ENCODE assay signal across 14 cellular contexts in the genomic region with DNA sequence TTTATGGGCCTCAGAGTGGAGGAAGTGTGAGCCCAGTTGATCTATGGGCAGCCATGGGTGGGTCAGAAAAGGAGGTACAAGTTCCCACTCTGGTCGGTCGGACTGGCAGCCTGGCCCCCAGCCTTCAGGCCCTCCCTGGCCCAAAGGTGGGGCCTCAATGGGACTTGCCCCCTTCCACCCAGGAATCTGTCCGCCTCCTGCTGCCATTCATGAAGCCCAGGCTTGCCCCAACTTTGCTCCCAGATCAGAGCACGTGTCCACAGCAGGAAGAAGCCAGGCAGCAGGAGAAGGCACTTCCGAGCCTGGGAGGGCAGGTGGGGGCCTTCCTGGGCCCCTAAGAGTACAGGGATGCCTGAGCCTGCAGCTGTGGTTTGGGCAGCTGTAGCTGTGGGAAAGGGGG. TPM values are rescaled to one million over a fixed set of nuclear protein-coding genes. Genes with fewer than 3 reads are reported as not detected.
DNase-seq lines count a peak whose midpoint lies in the region; ATAC-seq and TF ChIP-seq lines count a peak whose summit lies in the region.
"Had no signal": no experiment of that assay in that cellular context is flagged by ENCODE, and none has a peak within 500 bp of the region (broad histone marks: within the 10 kb centered on the region; RNA-seq: fewer than 3 reads in every experiment).

No MANE protein-coding gene starts in this region.

- H3K36me3 ChIP-seq in neuronal stem cell (replicated peaks in 1 of 2; ENCODE audit: control insufficient read depth in 2 of 2, insufficient read depth in 2 of 2, low read length in 2 of 2), result peaks cover 0 to 5% of the 10 kb centered on the region in 2 donors

- no peak overlapping the region for H2BK120ac ChIP-seq in neuronal stem cell (ENCODE audit: low read depth, low read length)

- no CpG with 5 or more reads among the region's 5 CpGs for WGBS in neuronal stem cell (ENCODE audit: extremely low coverage in 2 of 2, insufficient read length in 2 of 2, insufficient replicate concordance in 1 of 2), 2 donors

- H4K8ac ChIP-seq in neuronal stem cell (ENCODE audit: low read depth, low read length), result no peak overlapping the region

- H3K27me3 ChIP-seq in neuronal stem cell (ENCODE audit: control insufficient read depth in 3 of 3, insufficient read depth in 3 of 3, low read depth in 1 of 3, low read length in 3 of 3), result no peaks in the 10 kb centered on the region

- peak overlapping the region; percentile 81 for H2AK5ac ChIP-seq in neuronal stem cell (ENCODE audit: low read depth, low read length)

- peaks cover 0 to 12% (median 8%) of the 10 kb centered on the region in 7 donors for H3K9me3 Mint-ChIP-seq in CD14-positive monocyte
- no peaks in the 10 kb centered on the region for H3K9me3 Mint-ChIP-seq in effector memory CD8-positive, alpha-beta T cell

- peaks cover 12 to 15% (median 14%) of the 10 kb centered on the region in 3 donors for H3K27me3 Mint-ChIP-seq in CD14-positive monocyte (ENCODE audit: low read depth in 3 of 3)
- no peaks in the 10 kb centered on the region for H3K27me3 Mint-ChIP-seq in effector memory CD8-positive, alpha-beta T cell
- H3K27me3 Mint-ChIP-seq: CD4-positive, CD25-positive, alpha-beta regulatory T cell had no signal

- H3K27ac Mint-ChIP-seq in CD14-positive monocyte, result no peak overlapping the region
- peak overlapping the region; percentile 58 to 62 for H3K27ac Mint-ChIP-seq in effector memory CD8-positive, alpha-beta T cell
- H3K27ac Mint-ChIP-seq: GM23338 had no signal

- no peak overlapping the region for H3K4me2 ChIP-seq in neuronal stem cell (ENCODE audit: insufficient read depth, low read length, poor library complexity, severe bottlenecking)
- H3K4me2 ChIP-seq: GM23338 had no signal

- no peak overlapping the region for H2BK5ac ChIP-seq in neuronal stem cell (ENCODE audit: low read length)

- peak overlapping the region; percentile 3 for H3K23ac ChIP-seq in neuronal stem cell (ENCODE audit: low read depth, low read length, poor library complexity)

- no peaks in the 10 kb centered on the region for H3K9me3 ChIP-seq in neuronal stem cell (replicated peaks in 1 of 2; ENCODE audit: control insufficient read depth in 2 of 2, insufficient read depth in 1 of 2, low read depth in 1 of 2, low read length in 2 of 2)

- H3K14ac ChIP-seq in neuronal stem cell (ENCODE audit: low read length), result no peak overlapping the region

- no peak overlapping the region for H3K4me3 ChIP-seq in neuronal stem cell (ENCODE audit: low read length in 2 of 2)
- H3K4me3 ChIP-seq: GM23338 had no signal

- no peak overlapping the region for H3K9ac ChIP-seq in neuronal stem cell (ENCODE audit: low read depth, low read length, poor library complexity)

- H3K4me1 Mint-ChIP-seq in CD14-positive monocyte, result peaks cover 31% of the 10 kb centered on the region
- peaks cover 14 to 22% of the 10 kb centered on the region in 2 donors for H3K4me1 Mint-ChIP-seq in effector memory CD8-positive, alpha-beta T cell (ENCODE audit: low read depth in 2 of 2)

- H2BK15ac ChIP-seq in neuronal stem cell (ENCODE audit: low read length), result no peak overlapping the region

- H3K18ac ChIP-seq in neuronal stem cell (ENCODE audit: low read length), result peak overlapping the region; percentile 59

- no peak overlapping the region for H3K4ac ChIP-seq in neuronal stem cell (ENCODE audit: low read length)

- no peak for TF ChIP-seq CTCF in CD14-positive monocyte (IDR thresholded peaks at IDR 0.05)

- intact Hi-C loops in CD14-positive monocyte (cut with micrococcal nuclease), result loop anchor here (5.0 to 10.0 kb wide), 2 partner anchors 34 to 263 kb away; a partner anchor contains a TSS

- no peak overlapping the region for H4K91ac ChIP-seq in neuronal stem cell (ENCODE audit: low read depth, low read length, poor library complexity)

- peak overlapping the region; percentile 48 for H2AFZ ChIP-seq in neuronal stem cell (ENCODE audit: low read length)
- H2AFZ ChIP-seq: GM23338 had no signal

- H2BK12ac ChIP-seq in neuronal stem cell (ENCODE audit: low read length), result no peak overlapping the region

- peaks cover 0 to 9% of the 10 kb centered on the region in 2 donors for H3K36me3 Mint-ChIP-seq in CD14-positive monocyte
- peaks cover 15% of the 10 kb centered on the region for H3K36me3 Mint-ChIP-seq in effector memory CD8-positive, alpha-beta T cell (ENCODE audit: insufficient read depth)
- H3K36me3 Mint-ChIP-seq: CD4-positive, CD25-positive, alpha-beta regulatory T cell had no signal

- no peak for ATAC-seq in effector memory CD8-positive, alpha-beta T cell (replicated peaks)
- ATAC-seq: GM23338 had no signal

- DNase-seq in CD14-positive monocyte (ENCODE audit: low spot score), result peak; percentile 41
- DNase-seq in effector memory CD8-positive, alpha-beta T cell, result no peak
- DNase-seq in neuronal stem cell (ENCODE audit: low spot score), result no peak
- DNase-seq in DMS53 treated with DMSO at 0.1 percent for 48 hours (lab: John Stamatoyannopoulos, UW; ENCODE audit: unreplicated experiment), result no peak
- DNase-seq in medulla oblongata (ENCODE audit: extremely low spot score), result no peak
- no peak for DNase-seq in NCI-H748 treated with DMSO at 0.1 percent for 48 hours (lab: John Stamatoyannopoulos, UW)
- DNase-seq: ACHN; Caco-2; CD4-positive, CD25-positive, alpha-beta regulatory T cell; DMS79; GDM1; HCEC 1CT had no signal

- H3K79me1 ChIP-seq in neuronal stem cell (ENCODE audit: low read depth, low read length), result peaks cover 9% of the 10 kb centered on the region

- no peak overlapping the region for H3K4me3 Mint-ChIP-seq in CD14-positive monocyte
- H3K4me3 Mint-ChIP-seq in effector memory CD8-positive, alpha-beta T cell, result no peak overlapping the region
- H3K4me3 Mint-ChIP-seq: GM23338 had no signal

- peaks cover 7 to 11% of the 10 kb centered on the region in 2 donors for H3K4me1 ChIP-seq in neuronal stem cell (ENCODE audit: control insufficient read depth in 2 of 2, insufficient read depth in 1 of 2, low read depth in 1 of 2, low read length in 2 of 2)

- H3K27ac ChIP-seq in neuronal stem cell (replicated peaks; ENCODE audit: low read length), result no peak overlapping the region

RNA-seq across cellular contexts. Expression of a gene that starts 3.0 kb away (rescaled TPM):
- polyA plus RNA-seq in CD14-positive monocyte, result 100 to 1,000 TPM; 126 to 131 TPM
- polyA plus RNA-seq in neuronal stem cell (2013, experiment 1 of 2), result 92.9 TPM
- polyA plus RNA-seq in neuronal stem cell (2013, experiment 2 of 2), result 91.8 TPM

RNA-seq across cellular contexts. Expression of a gene that starts 22.2 kb away (rescaled TPM):
- 10 to 100 TPM; 39.1 to 41.6 TPM for polyA plus RNA-seq in CD14-positive monocyte
- 0.20 TPM for polyA plus RNA-seq in neuronal stem cell (2013, experiment 1 of 2)
- polyA plus RNA-seq in neuronal stem cell (2013, experiment 2 of 2), result 0.08 TPM
- polyA plus RNA-seq: BJ; CD4-positive, CD25-positive, alpha-beta regulatory T cell; GM23338 had no signal

RNA-seq across cellular contexts. Expression of a gene that starts 35.2 kb away (rescaled TPM):
- 1 to 10 TPM; 1.6 to 2.5 TPM for polyA plus RNA-seq in CD14-positive monocyte
- polyA plus RNA-seq in neuronal stem cell (2013, experiment 1 of 2), result 3.8 TPM
- polyA plus RNA-seq in neuronal stem cell (2013, experiment 2 of 2), result 4.4 TPM

RNA-seq across cellular contexts. Expression of a gene that starts 49.1 kb away (rescaled TPM):
- 100 to 1,000 TPM; 374 to 430 TPM for polyA plus RNA-seq in CD14-positive monocyte
- 37.5 TPM for polyA plus RNA-seq in neuronal stem cell (2013, experiment 1 of 2)
- polyA plus RNA-seq in neuronal stem cell (2013, experiment 2 of 2), result 41.1 TPM

RNA-seq across cellular contexts. Expression of a gene that starts 51.5 kb away (rescaled TPM):
- 10 to 100 TPM; 29.8 to 38.9 TPM for polyA plus RNA-seq in CD14-positive monocyte
- polyA plus RNA-seq in neuronal stem cell (2013, experiment 1 of 2), result 3.4 TPM
- 3.4 TPM for polyA plus RNA-seq in neuronal stem cell (2013, experiment 2 of 2)

Comparison
In these comparisons a context has a peak if more than half of its experiments do, and no peak if none do; other contexts are left out.
1. H3K27ac Mint-ChIP-seq: peak in effector memory CD8-positive, alpha-beta T cell (2 of 2); none in CD14-positive monocyte (0 of 7).